Comparison of ENCODE assay signal across 8 cellular contexts in genomic region chr4:37603070-37603468, GRCh38.
DNase-seq lines count a peak whose midpoint lies in the region; ATAC-seq and TF ChIP-seq lines count a peak whose summit lies in the region.

No MANE protein-coding gene starts in this region.

- H3K27me3 ChIP-seq in HL-60 (ENCODE audit: insufficient read depth, poor library complexity, severe bottlenecking) (no peaks in the 10 kb centered on the region), Peyer's patch (no peaks in the 10 kb centered on the region), neutrophil (no peaks in the 10 kb centered on the region)

- TF ChIP-seq CTCF in HL-60 (IDR thresholded peaks at IDR 0.05; ENCODE audit: insufficient read depth, low read length) (peak; percentile 92), Peyer's patch (IDR thresholded peaks at IDR 0.05) (peak; percentile 87 to 98 (median 94)), neutrophil (IDR thresholded peaks at IDR 0.05) (peak; percentile 96)

- peak; percentile 68 for ATAC-seq in GM19035 (IDR thresholded peaks at IDR 0.05; ENCODE audit: unreplicated experiment)

- DNase-seq in AML-193 (lab: John Stamatoyannopoulos, UW) (peak; percentile 42 to 62), HL-60 (ENCODE audit: low read depth in 1 of 2, low spot score in 1 of 2) (peak; percentile 42 to 80), Peyer's patch (peak; percentile 69 to 91 (median 90)), fibroblast of peridontal ligament (ENCODE audit: extremely low read depth) (peak; percentile 65), stromal cell of bone marrow (ENCODE audit: low read depth) (peak; percentile 42)
- peak; percentile 54 to 66 for DNase-seq in activated T-helper 1 cell treated with anti-CD3 and anti-CD28 coated beads, Interleukin-2, amount 50 U/mL, for 16 hours (ENCODE audit: low read depth in 1 of 2, low spot score in 1 of 2)

- TF ChIP-seq POLR2A in Peyer's patch (IDR thresholded peaks at IDR 0.05): no peak

- H3K36me3 ChIP-seq in Peyer's patch (no peaks in the 10 kb centered on the region), neutrophil (no peaks in the 10 kb centered on the region)

- no peaks in the 10 kb centered on the region for H3K9me3 ChIP-seq in Peyer's patch
- H3K9me3 ChIP-seq in neutrophil: no peaks in the 10 kb centered on the region

- H3K4me1 ChIP-seq in Peyer's patch: peaks cover 0 to 8% (median 0%) of the 10 kb centered on the region in 4 donors
- H3K4me1 ChIP-seq in neutrophil (ENCODE audit: control insufficient read depth in 1 of 2, insufficient read depth in 1 of 2, low read depth in 1 of 2, low read length in 1 of 2): peaks cover 40 to 57% of the 10 kb centered on the region in 2 experiments

- no peak overlapping the region for H3K4me3 ChIP-seq in HL-60 (replicated peaks; ENCODE audit: insufficient read depth, low read length)
- no peak overlapping the region for H3K4me3 ChIP-seq in Peyer's patch
- H3K4me3 ChIP-seq in neutrophil (ENCODE audit: low read depth in 1 of 2, low read length in 1 of 2): no peak overlapping the region

- H3K27ac ChIP-seq in HL-60 (replicated peaks) (no peak overlapping the region), Peyer's patch (no peak overlapping the region), neutrophil (no peak overlapping the region)
